In genomic region chr19:14004619-14005380, GRCh38 we compare ENCODE assay signal across 8 cellular contexts. TPM values are rescaled to one million over a fixed set of nuclear protein-coding genes. Genes with fewer than 3 reads are reported as not detected.
DNase-seq lines count a peak whose midpoint lies in the region; ATAC-seq and TF ChIP-seq lines count a peak whose summit lies in the region.

No MANE protein-coding gene starts in this region.

- no peak overlapping the region for H3K18ac ChIP-seq in mesenchymal stem cell (ENCODE audit: low read depth in 1 of 2, low read length in 2 of 2)

- no peak overlapping the region for H2BK15ac ChIP-seq in mesenchymal stem cell (ENCODE audit: low read depth, poor library complexity, severe bottlenecking)

- peaks cover 62% of the 10 kb centered on the region for H3K4me1 ChIP-seq in CD4-positive, alpha-beta memory T cell (ENCODE audit: insufficient read depth, low read length)
- H3K4me1 ChIP-seq in mesenchymal stem cell (ENCODE audit: control insufficient read depth, insufficient read depth, low read depth, low read length): peaks cover 9% of the 10 kb centered on the region
- peaks cover 4 to 34% (median 29%) of the 10 kb centered on the region in 4 donors for H3K4me1 ChIP-seq in transverse colon

- no peak overlapping the region for H2AFZ ChIP-seq in mesenchymal stem cell (ENCODE audit: low read depth, low read length)

- peak overlapping the region; percentile 16 for H4K8ac ChIP-seq in mesenchymal stem cell (ENCODE audit: low read length)

- no peak overlapping the region for H3K4me2 ChIP-seq in mesenchymal stem cell (ENCODE audit: low read length, poor library complexity, severe bottlenecking)

- intact Hi-C loops in CD4-positive, alpha-beta memory T cell (cut with micrococcal nuclease): no loop called here
- intact Hi-C loops in transverse colon (cut with DNase I; ENCODE audit: low total_unique reads): no loop called here

- H3K27me3 Mint-ChIP-seq in CD4-positive, alpha-beta memory T cell: peaks cover 0 to 2% of the 10 kb centered on the region in 2 donors

- TF ChIP-seq POLR2A in NB4 (IDR thresholded peaks at IDR 0.05; ENCODE audit: extremely low read depth, insufficient read length) (no peak), transverse colon (IDR thresholded peaks at IDR 0.05) (peak; percentile 1)

- WGBS in mesenchymal stem cell: 80% methylated on average over 13 of the region's 14 CpGs
- WGBS in transverse colon (ENCODE audit: low coverage in 1 of 2), 2 donors: 18 to 47% methylated on average over 2 to 14 of the region's 14 CpGs

- H3K27ac Mint-ChIP-seq in CD4-positive, alpha-beta memory T cell: peak overlapping the region; percentile 94 to 100 (median 97)

- no peak overlapping the region for H2BK5ac ChIP-seq in mesenchymal stem cell (ENCODE audit: low read depth, low read length, poor library complexity, severe bottlenecking)

- no peak overlapping the region for H3K14ac ChIP-seq in mesenchymal stem cell (ENCODE audit: low read length in 2 of 2)

- no peak for TF ChIP-seq EP300 in transverse colon (IDR thresholded peaks at IDR 0.05; ENCODE audit: low read depth)

- H3K79me1 ChIP-seq in mesenchymal stem cell (replicated peaks; ENCODE audit: low read length, poor library complexity, severe bottlenecking): peaks cover 9% of the 10 kb centered on the region

- no peak overlapping the region for H2BK120ac ChIP-seq in mesenchymal stem cell (ENCODE audit: low read depth, low read length)

- TF ChIP-seq CTCF in NB4 (IDR thresholded peaks at IDR 0.05; ENCODE audit: low read depth, low read length): no peak
- TF ChIP-seq CTCF in coronary artery (IDR thresholded peaks at IDR 0.05): no peak
- no peak for TF ChIP-seq CTCF in transverse colon (IDR thresholded peaks at IDR 0.05)

- no peak overlapping the region for H3K23ac ChIP-seq in mesenchymal stem cell (ENCODE audit: low read length in 2 of 2)

- peaks cover 36 to 66% (median 50%) of the 10 kb centered on the region in 4 donors for H3K4me1 Mint-ChIP-seq in CD4-positive, alpha-beta memory T cell

- H3K36me3 Mint-ChIP-seq in CD4-positive, alpha-beta memory T cell: peaks cover 3 to 9% of the 10 kb centered on the region in 2 donors

- H3K4me3 Mint-ChIP-seq in CD4-positive, alpha-beta memory T cell: peak overlapping the region; percentile 49 to 87 (median 76)

- no peak for ATAC-seq in HG03108 (IDR thresholded peaks at IDR 0.05; ENCODE audit: unreplicated experiment)

- peak overlapping the region; percentile 33 to 82 for H3K4me3 ChIP-seq in CD4-positive, alpha-beta memory T cell (ENCODE audit: low read length in 2 of 2)
- peak overlapping the region; percentile 68 for H3K4me3 ChIP-seq in NB4 (ENCODE audit: low read depth, low read length)
- H3K4me3 ChIP-seq in coronary artery: peak overlapping the region; percentile 91
- H3K4me3 ChIP-seq in mesenchymal stem cell (ENCODE audit: insufficient read depth in 1 of 2, low read depth in 1 of 2, low read length in 2 of 2): peak overlapping the region in 1 of 2 experiments; percentile 63
- peak overlapping the region in 3 of 4 donors; percentile 94 to 98 (median 95) for H3K4me3 ChIP-seq in transverse colon

- in situ Hi-C loops in transverse colon (cut with MboI; ENCODE audit: low pct_ligation_motif_present in 1 of 4, low pct_unique_long_range_greater_than_20kb in 1 of 4, low sequenced_read_pairs in 3 of 4): no loop called here

- peak overlapping the region in 1 of 2 experiments; percentile 75 for H2BK12ac ChIP-seq in mesenchymal stem cell (ENCODE audit: low read length in 2 of 2)

- no peaks in the 10 kb centered on the region for H3K9me3 ChIP-seq in CD4-positive, alpha-beta memory T cell (ENCODE audit: control insufficient read depth in 1 of 2, low read length in 2 of 2)
- H3K9me3 ChIP-seq in mesenchymal stem cell (ENCODE audit: control insufficient read depth, low read length) (no peaks in the 10 kb centered on the region), transverse colon (no peaks in the 10 kb centered on the region)

- CTCF ChIA-PET in CD4-positive, alpha-beta memory T cell (lab: Charles Lee; ENCODE audit: partially characterized antibody): interaction anchor here (1.2 to 6.0 kb wide), 7 partner anchors 12 to 52 kb away, joined by 3 to 43 read pairs (median 4); partner anchors contain the start of gene IL27RA

- H2AK5ac ChIP-seq in mesenchymal stem cell (ENCODE audit: low read length, severe bottlenecking): peak overlapping the region; percentile 57

- peaks cover 0 to 2% (median 0%) of the 10 kb centered on the region in 8 donors for H3K9me3 Mint-ChIP-seq in CD4-positive, alpha-beta memory T cell

- H3K27me3 ChIP-seq in CD4-positive, alpha-beta memory T cell (ENCODE audit: insufficient read depth, low read length): no peaks in the 10 kb centered on the region
- no peaks in the 10 kb centered on the region for H3K27me3 ChIP-seq in mesenchymal stem cell (ENCODE audit: control insufficient read depth in 1 of 2, insufficient read depth in 1 of 2, low read length in 2 of 2)
- no peaks in the 10 kb centered on the region for H3K27me3 ChIP-seq in transverse colon

- peak overlapping the region; percentile 99 for H3K27ac ChIP-seq in CD4-positive, alpha-beta memory T cell (ENCODE audit: low read depth, low read length)
- H3K27ac ChIP-seq in coronary artery (peak overlapping the region; percentile 100), mesenchymal stem cell (ENCODE audit: low read length, poor library complexity, severe bottlenecking) (peak overlapping the region; percentile 1), transverse colon (peak overlapping the region; percentile 100)

- no peak overlapping the region for H4K91ac ChIP-seq in mesenchymal stem cell (ENCODE audit: low read length)

- POLR2A ChIA-PET in CD4-positive, alpha-beta memory T cell (lab: Charles Lee; ENCODE audit: partially characterized antibody): interaction anchor here (0.7 to 8.0 kb wide), 14 partner anchors 9 to 123 kb away, joined by 3 to 225 read pairs (median 5); partner anchors contain the start of genes DCAF15, IL27RA and RLN3

- DNase-seq in CD4-positive, alpha-beta memory T cell: peak in 1 of 5 donors; percentile 11
- DNase-seq in NB4 (ENCODE audit: low read depth) (peak; percentile 60), coronary artery (ENCODE audit: low spot score) (peak; percentile 89), mesenchymal stem cell (no peak), transverse colon (peak; percentile 66), ureter (ENCODE audit: low spot score) (no peak)
- DNase-seq in activated CD4-positive, alpha-beta T cell treated with anti-CD3 and anti-CD28 coated beads, Interleukin-2, amount 50 U/mL, for 4 hours: no peak

- peak overlapping the region; percentile 92 for H3K9ac ChIP-seq in mesenchymal stem cell (ENCODE audit: low read length)

- no peaks in the 10 kb centered on the region for H3K36me3 ChIP-seq in CD4-positive, alpha-beta memory T cell (ENCODE audit: insufficient read depth, low read length)
- peaks cover 0 to 12% of the 10 kb centered on the region in 2 experiments for H3K36me3 ChIP-seq in mesenchymal stem cell (ENCODE audit: control insufficient read depth in 1 of 2, insufficient read depth in 2 of 2, low read depth in 1 of 2, low read length in 2 of 2)
- H3K36me3 ChIP-seq in transverse colon: no peaks in the 10 kb centered on the region

- H3K4ac ChIP-seq in mesenchymal stem cell (ENCODE audit: low read depth in 1 of 2, low read length in 2 of 2): no peak overlapping the region

RNA-seq across cellular contexts. Expression of gene RFX1, which starts 1.3 kb away (rescaled TPM):
- 10 to 100 TPM; 17.4 to 17.8 TPM for total RNA-seq in CD4-positive, alpha-beta memory T cell
- 1 to 10 TPM in 1 of 2 donors, not detected in 1; 2.5 TPM for polyA plus RNA-seq in CD4-positive, alpha-beta memory T cell
- polyA plus RNA-seq in mesenchymal stem cell (2013, experiment 1 of 2): 6.8 TPM
- 6.4 TPM for polyA plus RNA-seq in mesenchymal stem cell (2013, experiment 2 of 2)
- total RNA-seq in transverse colon (1 to 10 TPM; 3.7 to 9.0 (median 8.1) TPM), ureter (16.4 TPM)

RNA-seq across cellular contexts. Expression of gene RLN3, which starts 23.1 kb away (rescaled TPM):
- total RNA-seq in CD4-positive, alpha-beta memory T cell: not detected
- under 1 TPM in 1 of 2 donors, not detected in 1; 0.41 TPM for polyA plus RNA-seq in CD4-positive, alpha-beta memory T cell
- polyA plus RNA-seq in mesenchymal stem cell (2013, experiment 1 of 2): not detected
- not detected for polyA plus RNA-seq in mesenchymal stem cell (2013, experiment 2 of 2)
- total RNA-seq in transverse colon (not detected), ureter (not detected)

RNA-seq across cellular contexts. Expression of gene IL27RA, which starts 26.8 kb away (rescaled TPM):
- total RNA-seq in CD4-positive, alpha-beta memory T cell: 10 to 100 TPM; 74.3 to 76.2 TPM
- polyA plus RNA-seq in CD4-positive, alpha-beta memory T cell: 100 to 1,000 TPM; 101 to 104 TPM
- polyA plus RNA-seq in mesenchymal stem cell (2013, experiment 1 of 2): 7.5 TPM
- 7.9 TPM for polyA plus RNA-seq in mesenchymal stem cell (2013, experiment 2 of 2)
- 1 to 10 TPM in 3 of 4 donors, under 1 TPM in 1; 0.37 to 2.1 (median 1.5) TPM for total RNA-seq in transverse colon
- total RNA-seq in ureter: 5.1 TPM

RNA-seq across cellular contexts. Expression of gene DCAF15, which starts 52.5 kb away (rescaled TPM):
- total RNA-seq in CD4-positive, alpha-beta memory T cell: 10 to 100 TPM; 92.9 to 96.7 TPM
- polyA plus RNA-seq in CD4-positive, alpha-beta memory T cell: 1 to 10 TPM; 4.9 to 7.2 TPM
- polyA plus RNA-seq in mesenchymal stem cell (2013, experiment 1 of 2): 14.8 TPM
- polyA plus RNA-seq in mesenchymal stem cell (2013, experiment 2 of 2): 14.2 TPM
- total RNA-seq in transverse colon: 10 to 100 TPM; 26.2 to 61.7 (median 35.8) TPM
- total RNA-seq in ureter: 30.0 TPM

RNA-seq across cellular contexts. Expression of gene PALM3, which starts 57.1 kb away (rescaled TPM):
- total RNA-seq in CD4-positive, alpha-beta memory T cell: not detected
- not detected for polyA plus RNA-seq in CD4-positive, alpha-beta memory T cell
- 0.43 TPM for polyA plus RNA-seq in mesenchymal stem cell (2013, experiment 1 of 2)
- 0.51 TPM for polyA plus RNA-seq in mesenchymal stem cell (2013, experiment 2 of 2)
- total RNA-seq in transverse colon: under 1 TPM in 2 of 4 donors, not detected in 2; 0.14 to 0.32 TPM
- 24.1 TPM for total RNA-seq in ureter

Comparison
In these comparisons a context has a peak if more than half of its experiments do, and no peak if none do; other contexts are left out.
1. DNase-seq: peak in NB4 (single experiment), coronary artery (single experiment) and transverse colon (single experiment); none in mesenchymal stem cell (single experiment), ureter (single experiment) and activated CD4-positive, alpha-beta T cell treated with anti-CD3 and anti-CD28 coated beads, Interleukin-2, amount 50 U/mL, for 4 hours (0 of 2).
2. H3K27ac ChIP-seq: peak in every context shown above with its lines; median percentile 100 in coronary artery; 100 in transverse colon; 99 in CD4-positive, alpha-beta memory T cell; 1 in mesenchymal stem cell.
3. RNA of gene IL27RA, which starts 26.8 kb away (total RNA-seq): 74.3 to 76.2 TPM in CD4-positive, alpha-beta memory T cell; 5.1 TPM in ureter (single experiment) and 0.37 to 2.1 TPM in transverse colon; every median in the first group is over 10 times any median in the second.